Comparison of ENCODE assay signal across 13 cellular contexts in genomic region chr14:92768795-92769194, GRCh38. TPM values are rescaled to one million over a fixed set of nuclear protein-coding genes. Genes with fewer than 3 reads are reported as not detected.
DNase-seq lines count a peak whose midpoint lies in the region; ATAC-seq lines count a peak whose summit lies in the region.
"Had no signal": no experiment of that assay in that cellular context is flagged by ENCODE, and none has a peak within 500 bp of the region (broad histone marks: within the 10 kb centered on the region; RNA-seq: fewer than 3 reads in every experiment).

No MANE protein-coding gene starts in this region.

- peaks cover 31% of the 10 kb centered on the region for H3K27me3 Mint-ChIP-seq in activated CD4-positive, alpha-beta T cell treated with anti-CD3 and anti-CD28 coated beads, Interleukin-2, amount 10 ng/mL, durations not matched to agents 24 days and 14 days
- peaks cover 14% of the 10 kb centered on the region for H3K27me3 Mint-ChIP-seq in activated CD4-positive, alpha-beta memory T cell treated with anti-CD3 and anti-CD28 coated beads, Interleukin-2, amount 10 ng/mL, durations not matched to agents 7 days and 5 days
- no peaks in the 10 kb centered on the region for H3K27me3 Mint-ChIP-seq in stimulated activated memory B cell treated with anti-CD40 and anti-IgM and Interleukin-4, amounts not matched to agents 10 μg/mL and 1 μg/mL and 100 μg/mL, for 72 hours

- POLR2A ChIA-PET in activated CD4-positive, alpha-beta memory T cell treated with anti-CD3 and anti-CD28 coated beads, Interleukin-2, amount 10 ng/mL, durations not matched to agents 7 days and 5 days (lab: Charles Lee): interaction anchor here (1.7 kb wide), 1 partner anchor 9 kb away, joined by 4 read pairs; no protein-coding TSS in a partner anchor

- H3K36me3 Mint-ChIP-seq in activated CD4-positive, alpha-beta T cell treated with anti-CD3 and anti-CD28 coated beads, Interleukin-2, amount 10 ng/mL, durations not matched to agents 24 days and 14 days (ENCODE audit: low read depth): no peaks in the 10 kb centered on the region
- H3K36me3 Mint-ChIP-seq in activated CD4-positive, alpha-beta memory T cell treated with anti-CD3 and anti-CD28 coated beads, Interleukin-2, amount 10 ng/mL, durations not matched to agents 7 days and 5 days (ENCODE audit: low read depth): peaks cover 2% of the 10 kb centered on the region
- no peaks in the 10 kb centered on the region for H3K36me3 Mint-ChIP-seq in stimulated activated memory B cell treated with anti-CD40 and anti-IgM and Interleukin-4, amounts not matched to agents 10 μg/mL and 1 μg/mL and 100 μg/mL, for 72 hours
- H3K36me3 Mint-ChIP-seq: activated naive CD8-positive, alpha-beta T cell treated with anti-CD3 and anti-CD28 coated beads, Interleukin-2, amount 10 ng/mL, durations not matched to agents 7 days and 5 days had no signal

- H3K9me3 Mint-ChIP-seq in activated CD4-positive, alpha-beta T cell treated with anti-CD3 and anti-CD28 coated beads, Interleukin-2, amount 10 ng/mL, durations not matched to agents 24 days and 14 days: no peaks in the 10 kb centered on the region
- no peaks in the 10 kb centered on the region for H3K9me3 Mint-ChIP-seq in activated CD4-positive, alpha-beta memory T cell treated with anti-CD3 and anti-CD28 coated beads, Interleukin-2, amount 10 ng/mL, durations not matched to agents 7 days and 5 days
- no peaks in the 10 kb centered on the region for H3K9me3 Mint-ChIP-seq in stimulated activated memory B cell treated with anti-CD40 and anti-IgM and Interleukin-4, amounts not matched to agents 10 μg/mL and 1 μg/mL and 100 μg/mL, for 72 hours
- H3K9me3 Mint-ChIP-seq: activated naive CD8-positive, alpha-beta T cell treated with anti-CD3 and anti-CD28 coated beads, Interleukin-2, amount 10 ng/mL, durations not matched to agents 7 days and 5 days had no signal

- intact Hi-C loops in activated CD4-positive, alpha-beta T cell treated with anti-CD3 and anti-CD28 coated beads, Interleukin-2, amount 10 ng/mL, durations not matched to agents 24 days and 14 days (cut with micrococcal nuclease): loop anchor here (1.0 kb wide), 1 partner anchor 20 kb away; the partner anchor contains the start of gene LGMN

- peaks cover 18% of the 10 kb centered on the region for H3K4me1 Mint-ChIP-seq in activated CD4-positive, alpha-beta T cell treated with anti-CD3 and anti-CD28 coated beads, Interleukin-2, amount 10 ng/mL, durations not matched to agents 24 days and 14 days
- H3K4me1 Mint-ChIP-seq in activated CD4-positive, alpha-beta memory T cell treated with anti-CD3 and anti-CD28 coated beads, Interleukin-2, amount 10 ng/mL, durations not matched to agents 7 days and 5 days: peaks cover 36% of the 10 kb centered on the region
- peaks cover 28% of the 10 kb centered on the region for H3K4me1 Mint-ChIP-seq in stimulated activated memory B cell treated with anti-CD40 and anti-IgM and Interleukin-4, amounts not matched to agents 10 μg/mL and 1 μg/mL and 100 μg/mL, for 72 hours

- CTCF ChIA-PET in activated CD4-positive, alpha-beta memory T cell treated with anti-CD3 and anti-CD28 coated beads, Interleukin-2, amount 10 ng/mL, durations not matched to agents 7 days and 5 days (lab: Charles Lee): interaction anchor here (0.7 kb wide), 1 partner anchor 261 kb away, joined by 4 read pairs; no protein-coding TSS in a partner anchor

- no peak overlapping the region for H3K4me3 Mint-ChIP-seq in activated CD4-positive, alpha-beta T cell treated with anti-CD3 and anti-CD28 coated beads, Interleukin-2, amount 10 ng/mL, durations not matched to agents 24 days and 14 days
- H3K4me3 Mint-ChIP-seq in activated CD4-positive, alpha-beta memory T cell treated with anti-CD3 and anti-CD28 coated beads, Interleukin-2, amount 10 ng/mL, durations not matched to agents 7 days and 5 days: no peak overlapping the region
- H3K4me3 Mint-ChIP-seq in stimulated activated memory B cell treated with anti-CD40 and anti-IgM and Interleukin-4, amounts not matched to agents 10 μg/mL and 1 μg/mL and 100 μg/mL, for 72 hours: no peak overlapping the region

- peak overlapping the region; percentile 14 for H3K27ac Mint-ChIP-seq in activated CD4-positive, alpha-beta T cell treated with anti-CD3 and anti-CD28 coated beads, Interleukin-2, amount 10 ng/mL, durations not matched to agents 24 days and 14 days
- H3K27ac Mint-ChIP-seq in activated CD4-positive, alpha-beta memory T cell treated with anti-CD3 and anti-CD28 coated beads, Interleukin-2, amount 10 ng/mL, durations not matched to agents 7 days and 5 days: peak overlapping the region; percentile 21
- peak overlapping the region; percentile 57 for H3K27ac Mint-ChIP-seq in stimulated activated memory B cell treated with anti-CD40 and anti-IgM and Interleukin-4, amounts not matched to agents 10 μg/mL and 1 μg/mL and 100 μg/mL, for 72 hours
- H3K27ac Mint-ChIP-seq: activated naive CD8-positive, alpha-beta T cell treated with anti-CD3 and anti-CD28 coated beads, Interleukin-2, amount 10 ng/mL, durations not matched to agents 7 days and 5 days had no signal

- ATAC-seq in HG03045 (IDR thresholded peaks at IDR 0.05; ENCODE audit: unreplicated experiment): peak; percentile 10
- no peak for ATAC-seq in stimulated activated memory B cell treated with anti-CD40 and anti-IgM and Interleukin-4, amounts not matched to agents 10 μg/mL and 1 μg/mL and 100 μg/mL, for 72 hours

- DNase-seq in activated CD4-positive, alpha-beta T cell treated with anti-CD3 and anti-CD28 coated beads, Interleukin-2, amount 10 ng/mL, durations not matched to agents 24 days and 14 days: no peak
- no peak for DNase-seq in activated CD4-positive, alpha-beta T cell treated with anti-CD3 and anti-CD28 coated beads, Interleukin-2, amount 50 U/mL, for 1 hour
- DNase-seq in activated CD4-positive, alpha-beta memory T cell treated with anti-CD3 and anti-CD28 coated beads, Interleukin-2, amount 10 ng/mL, durations not matched to agents 7 days and 5 days: no peak
- no peak for DNase-seq in GOT3 (lab: John Stamatoyannopoulos, UW)
- DNase-seq in AG08395 (ENCODE audit: low spot score): no peak
- no peak for DNase-seq in OCI-M1 (lab: John Stamatoyannopoulos, UW)
- DNase-seq: activated naive CD8-positive, alpha-beta T cell treated with anti-CD3 and anti-CD28 coated beads, Interleukin-2, amount 10 ng/mL, durations not matched to agents 7 days and 5 days; effector CD4-positive, alpha-beta T cell; NCI-H2081; occipital lobe; upper lobe of left lung had no signal

RNA-seq across cellular contexts. Expression of gene LGMN, which starts 20.4 kb away (rescaled TPM):
- total RNA-seq in activated CD4-positive, alpha-beta T cell treated with anti-CD3 and anti-CD28 coated beads, Interleukin-2, amount 10 ng/mL, durations not matched to agents 24 days and 14 days: 1.4 and 2.1 TPM in 2 replicates
- 1 to 10 TPM; 5.3 to 5.9 TPM for total RNA-seq in activated CD4-positive, alpha-beta memory T cell treated with anti-CD3 and anti-CD28 coated beads, Interleukin-2, amount 10 ng/mL, durations not matched to agents 7 days and 5 days

RNA-seq across cellular contexts. Expression of gene GOLGA5, which starts 25.3 kb away (rescaled TPM):
- 20.1 and 20.8 TPM in 2 replicates for total RNA-seq in activated CD4-positive, alpha-beta T cell treated with anti-CD3 and anti-CD28 coated beads, Interleukin-2, amount 10 ng/mL, durations not matched to agents 24 days and 14 days
- total RNA-seq in activated CD4-positive, alpha-beta memory T cell treated with anti-CD3 and anti-CD28 coated beads, Interleukin-2, amount 10 ng/mL, durations not matched to agents 7 days and 5 days: 10 to 100 TPM; 22.2 to 24.0 TPM
